1 cellular context compared by ENCODE assay signal in genomic region chr6:26205161-26205624, GRCh38.
TF ChIP-seq lines count a peak whose summit lies in the region.

No MANE protein-coding gene starts in this region.

TF ChIP-seq in K562, 482 proteins besides CTCF, POLR2A, EP300 and RAD21 (continued from another document and continues in another):
- TF ChIP-seq ETV6 (IDR thresholded peaks at IDR 0.05; ENCODE audit: borderline replicate concordance in 1 of 2, low read depth in 2 of 2, low read length in 1 of 2) (no peak), ETV6 (CRISPR knock-in tag; IDR thresholded peaks at IDR 0.05; ENCODE audit: borderline replicate concordance) (no peak), CBX8 (IDR thresholded peaks at IDR 0.05; ENCODE audit: borderline replicate concordance, extremely low read depth, low read depth, low read length, poor library complexity, severe bottlenecking) (no peak), NCOA6 (IDR thresholded peaks at IDR 0.05) (no peak), ZBTB43 (CRISPR knock-in tag; IDR thresholded peaks at IDR 0.05) (no peak), CEBPG (CRISPR knock-in tag; IDR thresholded peaks at IDR 0.05) (0 out of 2 replicates have a peak, but pooled peaks have one; percentile 8), CEBPG (tag; conservative IDR thresholded peaks at IDR 0.05 in 1 of 2, IDR thresholded peaks at IDR 0.05 in 1 of 2) (peak in 1 of 2 experiments; percentile 57; a peak in 1 of 4 replicates), POLR2G (IDR thresholded peaks at IDR 0.05; ENCODE audit: low read depth, low read length) (no peak), ZNF395 (CRISPR knock-in tag; IDR thresholded peaks at IDR 0.05) (no peak), DACH1 (IDR thresholded peaks at IDR 0.05; ENCODE audit: partially characterized antibody) (no peak), THRAP3 (IDR thresholded peaks at IDR 0.05; ENCODE audit: borderline replicate concordance) (no peak), SREBF2 (CRISPR knock-in tag; IDR thresholded peaks at IDR 0.05) (no peak), GTF2A2 (tag; IDR thresholded peaks at IDR 0.05) (no peak), SMAD4 (CRISPR knock-in tag; conservative IDR thresholded peaks at IDR 0.05) (no peak), YBX1 (IDR thresholded peaks at IDR 0.05) (no peak), THAP12 (CRISPR knock-in tag; IDR thresholded peaks at IDR 0.05) (no peak), EHMT2 (IDR thresholded peaks at IDR 0.05) (no peak), EP400 (IDR thresholded peaks at IDR 0.05) (no peak), ZNF696 (CRISPR knock-in tag; conservative IDR thresholded peaks at IDR 0.05) (no peak; the same call in 1 of the 2 replicates), EWSR1 (IDR thresholded peaks at IDR 0.05; ENCODE audit: borderline replicate concordance, low read depth, partially characterized antibody) (peak; percentile 34), ZNF146 (CRISPR knock-in tag; IDR thresholded peaks at IDR 0.05; ENCODE audit: unreplicated experiment) (no peak), GMEB1 (CRISPR knock-in tag; IDR thresholded peaks at IDR 0.05) (no peak), GABPB2 (CRISPR knock-in tag; conservative IDR thresholded peaks at IDR 0.05) (peak; percentile 91), NCOR1 (IDR thresholded peaks at IDR 0.05) (no peak), MBD1 (CRISPR knock-in tag; IDR thresholded peaks at IDR 0.05) (no peak), SAP30 (IDR thresholded peaks at IDR 0.05; ENCODE audit: borderline replicate concordance, insufficient read depth, low read depth, low read length, poor library complexity, severe bottlenecking) (no peak), HOMEZ (CRISPR knock-in tag; IDR thresholded peaks at IDR 0.05) (no peak), SMAD1 (IDR thresholded peaks at IDR 0.05; ENCODE audit: low read depth, low read length, partially characterized antibody) (no peak), AFF4 (CRISPR knock-in tag; IDR thresholded peaks at IDR 0.05) (peak; percentile 94; the same call in 1 of the 2 replicates), MTF1 (CRISPR knock-in tag; IDR thresholded peaks at IDR 0.05; ENCODE audit: borderline replicate concordance) (no peak), KLF13 (tag; IDR thresholded peaks at IDR 0.05; ENCODE audit: borderline replicate concordance, low read depth) (no peak), HDGF (IDR thresholded peaks at IDR 0.05) (no peak), ZFPM2 (CRISPR knock-in tag; IDR thresholded peaks at IDR 0.05) (peak; percentile 90; the same call in 1 of the 2 replicates), MXD1 (CRISPR knock-in tag; IDR thresholded peaks at IDR 0.05; ENCODE audit: borderline replicate concordance, poor library complexity, severe bottlenecking) (no peak), ZNF431 (CRISPR knock-in tag; IDR thresholded peaks at IDR 0.05) (no peak), ZNF766 (CRISPR knock-in tag; conservative IDR thresholded peaks at IDR 0.05) (no peak), LCOR (CRISPR knock-in tag; IDR thresholded peaks at IDR 0.05) (no peak), CBX2 (IDR thresholded peaks at IDR 0.05; ENCODE audit: insufficient read depth, low read length, poor library complexity, severe bottlenecking) (no peak), XRCC4 (IDR thresholded peaks at IDR 0.05; ENCODE audit: extremely low read depth, insufficient read depth, insufficient read length) (no peak), GATA2 (CRISPR knock-in tag; IDR thresholded peaks at IDR 0.05) (no peak), THAP7 (CRISPR knock-in tag; IDR thresholded peaks at IDR 0.05) (0 out of 2 replicates have a peak, but pooled peaks have one; percentile 4), ZNF384 (IDR thresholded peaks at IDR 0.05; ENCODE audit: low read depth, low read length) (no peak), PRPF4 (IDR thresholded peaks at IDR 0.05; ENCODE audit: insufficient read depth, low read depth, low read length, poor library complexity, severe bottlenecking) (no peak), NBN (IDR thresholded peaks at IDR 0.05; ENCODE audit: low read depth) (no peak; the same call in 1 of the 2 replicates), MCM3 (IDR thresholded peaks at IDR 0.05) (no peak), ZNF445 (CRISPR knock-in tag; IDR thresholded peaks at IDR 0.05; ENCODE audit: low read depth) (peak; percentile 90), DNMT1 (IDR thresholded peaks at IDR 0.05) (no peak), DEAF1 (CRISPR knock-in tag; IDR thresholded peaks at IDR 0.05) (peak; percentile 13; the same call in 1 of the 2 replicates), SLC30A9 (CRISPR knock-in tag; IDR thresholded peaks at IDR 0.05) (no peak), PURB (CRISPR knock-in tag; IDR thresholded peaks at IDR 0.05; ENCODE audit: low read depth) (no peak), GABPA (tag; conservative IDR thresholded peaks at IDR 0.05; ENCODE audit: low read depth) (no peak), PTBP1 (IDR thresholded peaks at IDR 0.05; ENCODE audit: low read depth, low read length) (no peak), NFE2L1 (tag; IDR thresholded peaks at IDR 0.05; ENCODE audit: borderline replicate concordance, low read depth) (no peak), NEUROD1 (IDR thresholded peaks at IDR 0.05; ENCODE audit: borderline replicate concordance, low read depth, low read length, partially characterized antibody) (no peak), ZNF444 (CRISPR knock-in tag; IDR thresholded peaks at IDR 0.05) (no peak), ZNF785 (CRISPR knock-in tag; IDR thresholded peaks at IDR 0.05) (no peak)
